In genomic region chr17:10192500-10192899, GRCh38 we compare ENCODE assay signal across 21 cellular contexts.
"Had no signal": no experiment of that assay in that cellular context is flagged by ENCODE, and none has a peak within 500 bp of the region (broad histone marks: within the 10 kb centered on the region; RNA-seq: fewer than 3 reads in every experiment).

No MANE protein-coding gene starts in this region.

- H3K4me3 Mint-ChIP-seq: activated B cell treated with CpG ODN at 0.5 μM for 24 hours; activated CD8-positive, alpha-beta T cell treated with anti-CD3 and anti-CD28 coated beads for 36 hours; activated naive CD4-positive, alpha-beta T cell treated with anti-CD3 and anti-CD28 coated beads for 36 hours; activated naive CD8-positive, alpha-beta T cell treated with anti-CD3 and anti-CD28 coated beads, Interleukin-2, amount 50 U/mL, for 24 hours; naive B cell; stimulated activated naive CD8-positive, alpha-beta T cell treated with anti-CD3 and anti-CD28 coated beads, Interleukin-15, Interleukin-2, amounts not matched to agents 100 ng/mL and 50 ng/mL, for 24 hours had no signal

- H3K79me2 ChIP-seq: parathyroid adenoma had no signal

- H3K4me1 ChIP-seq: parathyroid adenoma had no signal

- H3K27ac ChIP-seq: brain microvascular endothelial cell, lower lobe of right lung, parathyroid adenoma, tibial nerve had no signal

- H2AFZ ChIP-seq: parathyroid adenoma had no signal

- H3K4me3 ChIP-seq: gastroesophageal sphincter, lower lobe of right lung, skin epidermis, tibial nerve had no signal

- ATAC-seq: activated CD8-positive, alpha-beta T cell treated with anti-CD3 and anti-CD28 coated beads for 36 hours; activated naive CD8-positive, alpha-beta T cell treated with anti-CD3 and anti-CD28 coated beads, Interleukin-2, amount 50 U/mL, for 24 hours; esophagus mucosa; lower lobe of right lung had no signal

- H3K9ac ChIP-seq: parathyroid adenoma had no signal

- H3K27ac Mint-ChIP-seq: activated B cell treated with CpG ODN at 0.5 μM for 24 hours; activated CD8-positive, alpha-beta T cell treated with anti-CD3 and anti-CD28 coated beads for 36 hours; activated naive CD4-positive, alpha-beta T cell treated with anti-CD3 and anti-CD28 coated beads for 36 hours; activated naive CD8-positive, alpha-beta T cell treated with anti-CD3 and anti-CD28 coated beads, Interleukin-2, amount 50 U/mL, for 24 hours; stimulated activated naive CD8-positive, alpha-beta T cell treated with anti-CD3 and anti-CD28 coated beads, Interleukin-15, Interleukin-2, amounts not matched to agents 100 ng/mL and 50 ng/mL, for 24 hours had no signal

- DNase-seq: activated B cell treated with CpG ODN at 0.5 μM for 24 hours; activated CD4-positive, alpha-beta T cell treated with anti-CD3 and anti-CD28 coated beads for 4 hours; activated CD8-positive, alpha-beta T cell treated with anti-CD3 and anti-CD28 coated beads for 36 hours; activated naive CD4-positive, alpha-beta T cell treated with anti-CD3 and anti-CD28 coated beads for 36 hours; activated naive CD8-positive, alpha-beta T cell treated with anti-CD3 and anti-CD28 coated beads, Interleukin-2, amount 50 U/mL, for 24 hours; activated T-cell treated with anti-CD3 and anti-CD28 coated beads, Interleukin-2, amount 50 U/mL, for 1 hour; effector CD4-positive, alpha-beta T cell; lower lobe of right lung; naive B cell; retina; stimulated activated CD4-positive, alpha-beta T cell treated with anti-CD3 and anti-CD28 coated beads, Interleukin-15, amount 100 ng/mL, for 24 hours; stimulated activated CD4-positive, alpha-beta T cell treated with anti-CD3 and anti-CD28 coated beads, Interleukin-2, amount 100 ng/mL, for 48 hours; T-helper 1 cell; T-helper 9 cell had no signal

- H3K27me3 Mint-ChIP-seq: activated B cell treated with CpG ODN at 0.5 μM for 24 hours, naive B cell had no signal

- H3K36me3 ChIP-seq: brain microvascular endothelial cell, gastroesophageal sphincter, lower lobe of right lung had no signal

- H3K27me3 ChIP-seq: tibial nerve had no signal
